Comparison of ENCODE assay signal across 8 cellular contexts in the genomic region with DNA sequence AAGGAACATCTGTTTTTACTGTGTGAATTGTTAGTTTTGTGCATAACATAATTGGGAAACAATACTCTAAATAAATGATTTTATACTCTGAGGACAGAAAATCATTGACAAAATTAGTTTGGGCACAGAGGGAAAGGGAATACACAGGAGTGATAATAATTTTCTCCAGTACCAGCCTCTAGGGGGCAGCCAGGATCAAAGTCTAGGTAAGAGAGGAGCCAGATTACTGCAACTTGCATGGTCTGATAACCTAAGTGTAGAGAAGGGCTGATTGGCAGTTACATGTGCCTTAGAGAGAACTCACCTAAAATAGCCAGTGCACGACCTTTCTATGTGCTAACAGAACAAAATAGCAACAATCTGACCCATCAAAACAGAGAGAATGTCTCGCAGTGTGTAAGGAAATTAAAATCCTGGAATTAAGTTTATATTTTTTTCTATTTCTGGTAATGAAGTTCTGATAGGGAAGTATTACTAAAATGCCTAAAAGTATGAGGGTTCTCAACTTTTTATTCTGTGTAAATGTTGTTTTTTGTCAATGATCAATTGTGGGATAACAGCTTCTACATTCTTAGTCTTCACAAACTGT.
A peak's percentile ranks its signal among the peaks of the same experiment; 100 is the strongest.
DNase-seq lines count a peak whose midpoint lies in the region; ATAC-seq and TF ChIP-seq lines count a peak whose summit lies in the region.

No MANE protein-coding gene starts in this region.

- H3K4me1 Mint-ChIP-seq in activated CD8-positive, alpha-beta T cell treated with anti-CD3 and anti-CD28 coated beads, Interleukin-2, amount 10 ng/mL, durations not matched to agents 7 days and 5 days (ENCODE audit: low read depth): no peaks in the 10 kb centered on the region

- no peak overlapping the region for H3K4me3 Mint-ChIP-seq in activated CD8-positive, alpha-beta T cell treated with anti-CD3 and anti-CD28 coated beads, Interleukin-2, amount 10 ng/mL, durations not matched to agents 7 days and 5 days

- peak; percentile 9 for DNase-seq in activated CD4-positive, CD25-positive, alpha-beta regulatory T cell treated with anti-CD3 and anti-CD28 coated beads, Interleukin-2, amount 50 U/mL, for 16 hours (ENCODE audit: low read depth, low spot score)
- no peak for DNase-seq in activated CD4-positive, CD25-positive, alpha-beta regulatory T cell treated with anti-CD3 and anti-CD28 coated beads, Interleukin-2, amount 50 U/mL, for 72 hours
- DNase-seq in NCI-H510A (lab: John Stamatoyannopoulos, UW) (peak; percentile 23), fibroblast of mammary gland (ENCODE audit: low read depth) (peak; percentile 54), non-pigmented ciliary epithelial cell (ENCODE audit: low read depth) (peak; percentile 14)
- peak; percentile 68 for DNase-seq in activated CD8-positive, alpha-beta T cell treated with anti-CD3 and anti-CD28 coated beads, Interleukin-2, amount 10 ng/mL, durations not matched to agents 7 days and 5 days

- POLR2A ChIA-PET in activated CD8-positive, alpha-beta T cell treated with anti-CD3 and anti-CD28 coated beads, Interleukin-2, amount 10 ng/mL, durations not matched to agents 7 days and 5 days (lab: Charles Lee): no interaction called here

- CTCF ChIA-PET in activated CD8-positive, alpha-beta T cell treated with anti-CD3 and anti-CD28 coated beads, Interleukin-2, amount 10 ng/mL, durations not matched to agents 7 days and 5 days (lab: Charles Lee): interaction anchor here (1.1 to 2.7 kb wide), 7 partner anchors 9 to 120 kb away, joined by 3 to 6 read pairs (median 5); no protein-coding TSS in a partner anchor

- no peaks in the 10 kb centered on the region for H3K9me3 Mint-ChIP-seq in activated CD8-positive, alpha-beta T cell treated with anti-CD3 and anti-CD28 coated beads, Interleukin-2, amount 10 ng/mL, durations not matched to agents 7 days and 5 days (ENCODE audit: insufficient read depth)

- TF ChIP-seq CTCF in fibroblast of mammary gland (conservative IDR thresholded peaks at IDR 0.05; ENCODE audit: control insufficient read depth, insufficient read depth, low read depth, low read length): peak; percentile 80

- ATAC-seq in HG02798 (IDR thresholded peaks at IDR 0.05; ENCODE audit: poor library complexity, unreplicated experiment): peak; percentile 77
- ATAC-seq in activated CD8-positive, alpha-beta T cell treated with anti-CD3 and anti-CD28 coated beads, Interleukin-2, amount 10 ng/mL, durations not matched to agents 7 days and 5 days: peak; percentile 88
- no peak for ATAC-seq in HG03378 (IDR thresholded peaks at IDR 0.05; ENCODE audit: unreplicated experiment)

- H3K36me3 Mint-ChIP-seq in activated CD8-positive, alpha-beta T cell treated with anti-CD3 and anti-CD28 coated beads, Interleukin-2, amount 10 ng/mL, durations not matched to agents 7 days and 5 days (ENCODE audit: low read depth): peaks cover 2% of the 10 kb centered on the region

- no peak overlapping the region for H3K4me3 ChIP-seq in fibroblast of mammary gland (ENCODE audit: control insufficient read depth, low read depth, low read length)

- no peaks in the 10 kb centered on the region for H3K27me3 Mint-ChIP-seq in activated CD8-positive, alpha-beta T cell treated with anti-CD3 and anti-CD28 coated beads, Interleukin-2, amount 10 ng/mL, durations not matched to agents 7 days and 5 days (ENCODE audit: low read depth)

- H3K27ac Mint-ChIP-seq in activated CD8-positive, alpha-beta T cell treated with anti-CD3 and anti-CD28 coated beads, Interleukin-2, amount 10 ng/mL, durations not matched to agents 7 days and 5 days: no peak overlapping the region
